26 cellular contexts compared by ENCODE assay signal in genomic region chr3:73893089-73893488, GRCh38.
"Had no signal": no experiment of that assay in that cellular context is flagged by ENCODE, and none has a peak within 500 bp of the region (broad histone marks: within the 10 kb centered on the region; RNA-seq: fewer than 3 reads in every experiment).

No MANE protein-coding gene starts in this region.

- ATAC-seq: stimulated activated effector memory CD8-positive, alpha-beta T cell treated with anti-CD3 and anti-CD28 coated beads, Interleukin-12 subunit alpha, Interleukin-12 subunit beta, amount 100 ng/mL, for 72 hours; stimulated activated memory B cell treated with anti-CD40 and anti-IgM and Interleukin-4, amounts not matched to agents 10 μg/mL and 1 μg/mL and 100 μg/mL, for 72 hours; stimulated activated naive B cell treated with anti-CD40 and anti-IgM and Interleukin-4, amounts not matched to agents 10 μg/mL and 1 μg/mL and 100 μg/mL, for 72 hours; stimulated activated naive CD8-positive, alpha-beta T cell treated with anti-CD3 and anti-CD28 coated beads, Interleukin-15, amount 100 ng/mL, for 72 hours; stimulated activated naive CD8-positive, alpha-beta T cell treated with anti-CD3 and anti-CD28 coated beads, Interleukin-15, Interleukin-2, amounts not matched to agents 100 U/mL and 50 U/mL, for 24 hours; upper lobe of right lung had no signal

- H3K4me1 ChIP-seq: stomach, suprapubic skin, testis, thyroid gland, tibial artery, tibial nerve, transverse colon, upper lobe of right lung, uterus, vagina had no signal

- H3K4me3 ChIP-seq: stomach, suprapubic skin, testis, thyroid gland, tibial artery, tibial nerve, transverse colon, upper lobe of right lung, uterus, vagina had no signal

- DNase-seq: stimulated activated CD4-positive, alpha-beta T cell treated with anti-CD3 and anti-CD28 coated beads, Interleukin-2, amount 100 ng/mL, for 24 hours; stimulated activated CD4-positive, alpha-beta T cell treated with anti-CD3 and anti-CD28 coated beads, Interleukin-2, amount 100 ng/mL, for 48 hours; stimulated activated CD4-positive, alpha-beta T cell treated with anti-CD3 and anti-CD28 coated beads, Interleukin-4, amount 100 ng/mL, for 1 hour; stimulated activated CD4-positive, alpha-beta T cell treated with anti-CD3 and anti-CD28 coated beads, Interleukin-4, amount 100 ng/mL, for 24 hours; stimulated activated CD4-positive, alpha-beta T cell treated with anti-CD3 and anti-CD28 coated beads, Interleukin-4, amount 100 ng/mL, for 4 hours; stimulated activated CD8-positive, alpha-beta memory T cell treated with anti-CD3 and anti-CD28 coated beads, Interleukin-4, amount 100 ng/mL, for 48 hours; stimulated activated naive B cell treated with anti-CD40 and anti-IgM and Interleukin-4, amounts not matched to agents 10 μg/mL and 1 μg/mL and 100 μg/mL, for 72 hours; stimulated activated naive CD4-positive, alpha-beta T cell; stimulated activated naive CD4-positive, alpha-beta T cell treated with Interleukin-2 at 50 U/mL for 16 hours; stimulated activated naive CD8-positive, alpha-beta T cell treated with anti-CD3 and anti-CD28 coated beads, Interleukin-15, amount 100 ng/mL, for 72 hours; stimulated activated naive CD8-positive, alpha-beta T cell treated with anti-CD3 and anti-CD28 coated beads, Interleukin-15, Interleukin-2, amounts not matched to agents 100 U/mL and 50 U/mL, for 24 hours; stomach; substantia nigra; testis; thyroid gland; tibial artery; transverse colon; trophoblast cell; upper lobe of right lung; uterus had no signal

- H3K27me3 ChIP-seq: stomach, suprapubic skin, testis, thyroid gland, tibial artery, tibial nerve, transverse colon, upper lobe of right lung, uterus, vagina had no signal

- H3K9me3 ChIP-seq: stomach, suprapubic skin, testis, thyroid gland, tibial artery, tibial nerve, transverse colon, upper lobe of right lung, uterus, vagina had no signal

- FAIRE-seq: urothelium cell line had no signal

- H3K27ac ChIP-seq: stomach, suprapubic skin, testis, thyroid gland, tibial artery, tibial nerve, transverse colon, upper lobe of right lung, uterus, vagina had no signal

- H3K36me3 ChIP-seq: stomach, suprapubic skin, thyroid gland, tibial artery, tibial nerve, transverse colon, upper lobe of right lung, uterus, vagina had no signal
